In the genomic region with DNA sequence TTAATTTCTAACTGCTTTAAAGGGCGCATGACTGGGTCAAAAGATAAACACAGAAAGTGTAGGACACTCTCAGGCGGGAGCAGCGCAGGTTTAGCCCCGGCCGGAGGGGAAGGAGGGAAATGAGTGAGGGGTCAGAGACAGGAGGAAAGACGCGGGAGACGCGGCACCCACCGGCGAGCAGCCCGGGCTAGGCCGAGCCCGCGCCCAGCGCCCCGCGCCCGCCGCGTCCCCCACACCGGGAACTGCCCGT, we compare ENCODE assay signal across 8 cellular contexts.
DNase-seq lines count a peak whose midpoint lies in the region; ATAC-seq and TF ChIP-seq lines count a peak whose summit lies in the region.

No MANE protein-coding gene starts in this region.

- H3K9me3 ChIP-seq in BLaER1 treated with 17β-estradiol and CSF1 and Interleukin-3, amounts not matched to agents 10 nM and 100 nM (replicated peaks in 1 of 11), result no peaks in the 10 kb centered on the region
- H3K9me3 ChIP-seq in WERI-Rb-1 (ENCODE audit: severe bottlenecking), result no peaks in the 10 kb centered on the region

- H3K4me1 ChIP-seq in BLaER1 treated with 17β-estradiol and CSF1 and Interleukin-3, amounts not matched to agents 10 nM and 100 nM, result peaks cover 18 to 37% (median 26%) of the 10 kb centered on the region in 10 experiments

- peak overlapping the region; percentile 85 to 93 (median 89) for H3K9ac ChIP-seq in BLaER1 treated with 17β-estradiol and CSF1 and Interleukin-3, amounts not matched to agents 10 nM and 100 nM

- DNase-seq in WERI-Rb-1, result peak; percentile 23
- DNase-seq in stimulated activated naive CD8-positive, alpha-beta T cell treated with anti-CD3 and anti-CD28 coated beads, Interleukin-15, Interleukin-2, amounts not matched to agents 100 U/mL and 50 U/mL, for 24 hours, result no peak
- DNase-seq in NOMO-1 treated with DMSO at 0.1 percent for 48 hours (lab: John Stamatoyannopoulos, UW; ENCODE audit: unreplicated experiment), result no peak
- DNase-seq in 8988T, result no peak

- H3K36me3 ChIP-seq in BLaER1 treated with 17β-estradiol and CSF1 and Interleukin-3, amounts not matched to agents 10 nM and 100 nM, result no peaks in the 10 kb centered on the region
- H3K36me3 ChIP-seq in WERI-Rb-1, result no peaks in the 10 kb centered on the region

- H3K27ac ChIP-seq in BLaER1 treated with 17β-estradiol and CSF1 and Interleukin-3, amounts not matched to agents 10 nM and 100 nM, result peak overlapping the region; percentile 68 to 91 (median 81)
- H3K27ac ChIP-seq in WERI-Rb-1, result peak overlapping the region; percentile 90

- ATAC-seq in GM21737 (IDR thresholded peaks at IDR 0.05; ENCODE audit: unreplicated experiment) (peak; percentile 23), HG02798 (IDR thresholded peaks at IDR 0.05; ENCODE audit: poor library complexity, unreplicated experiment) (no peak)
- peak; percentile 20 for ATAC-seq in stimulated activated naive CD8-positive, alpha-beta T cell treated with anti-CD3 and anti-CD28 coated beads, Interleukin-15, Interleukin-2, amounts not matched to agents 100 U/mL and 50 U/mL, for 24 hours

- H3K4me3 ChIP-seq in BLaER1 treated with 17β-estradiol and CSF1 and Interleukin-3, amounts not matched to agents 10 nM and 100 nM, result peak overlapping the region; percentile 82 to 100 (median 94)
- H3K4me3 ChIP-seq in WERI-Rb-1 (ENCODE audit: low read depth, low read length) (peak overlapping the region; percentile 80), iPS-11a (ENCODE audit: low read depth, low read length) (peak overlapping the region; percentile 69)

- TF ChIP-seq CTCF in WERI-Rb-1 (IDR thresholded peaks at IDR 0.05; ENCODE audit: low read depth, low read length), result no peak

- peak overlapping the region; percentile 79 to 94 (median 83) for H3K4me2 ChIP-seq in BLaER1 treated with 17β-estradiol and CSF1 and Interleukin-3, amounts not matched to agents 10 nM and 100 nM

- H3K27me3 ChIP-seq in BLaER1 treated with 17β-estradiol and CSF1 and Interleukin-3, amounts not matched to agents 10 nM and 100 nM, result no peaks in the 10 kb centered on the region
- no peaks in the 10 kb centered on the region for H3K27me3 ChIP-seq in WERI-Rb-1 (ENCODE audit: insufficient read depth, low read depth, severe bottlenecking)

- H4K20me1 ChIP-seq in BLaER1 treated with 17β-estradiol and CSF1 and Interleukin-3, amounts not matched to agents 10 nM and 100 nM, result peaks cover 9 to 45% (median 28%) of the 10 kb centered on the region in 11 experiments; a peak in 16 of 22 replicates
